11 cellular contexts compared by ENCODE assay signal in the genomic region with DNA sequence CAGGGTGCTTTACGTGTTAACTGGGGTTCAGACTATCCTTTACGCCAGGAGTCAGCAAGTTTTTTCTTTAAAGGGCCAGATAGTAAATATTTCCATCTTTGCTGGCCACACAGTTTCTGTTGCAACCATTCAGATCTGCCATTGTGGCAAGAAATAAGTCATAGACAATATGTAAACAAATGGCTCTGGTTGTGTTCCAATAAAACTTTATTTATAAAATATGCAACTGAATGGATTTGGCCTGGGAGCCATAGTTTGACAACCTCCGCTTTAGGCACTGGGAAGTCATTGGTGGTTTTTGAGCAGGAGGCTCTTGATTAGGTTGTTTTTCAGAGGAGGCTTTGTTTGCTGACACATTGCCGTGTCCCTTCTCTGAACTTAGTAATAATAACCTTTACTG.
"Had no signal": no experiment of that assay in that cellular context is flagged by ENCODE, and none has a peak within 500 bp of the region (broad histone marks: within the 10 kb centered on the region; RNA-seq: fewer than 3 reads in every experiment).

No MANE protein-coding gene starts in this region.

- H3K9ac ChIP-seq: GM23248 had no signal

- H2AFZ ChIP-seq: GM23248, GM23338 had no signal

- DNase-seq: GM23248, GOT3, H7, H9, HCEC 1CT, HFFc6 had no signal

- H3K4me2 ChIP-seq: GM23338 had no signal

- ATAC-seq: GM23338, HCT116 had no signal

- H3K36me3 ChIP-seq: HAP-1 had no signal

- FAIRE-seq: H1, H54 had no signal

- H3K9me3 ChIP-seq: HAP-1 had no signal

- H3K27ac ChIP-seq: GM23248 had no signal

- H3K4me1 ChIP-seq: HAP-1 had no signal

- H3K4me3 ChIP-seq: GM23248, GM23338, HAP-1 had no signal
